1 cellular context compared by ENCODE assay signal in genomic region chr20:50379049-50379990, GRCh38.
TF ChIP-seq lines count a peak whose summit lies in the region.

No MANE protein-coding gene starts in this region.

TF ChIP-seq in K562, 482 proteins besides CTCF, POLR2A, EP300 and RAD21 (continued from another document):
- TF ChIP-seq PML (IDR thresholded peaks at IDR 0.05; ENCODE audit: low read length): no peak
- TF ChIP-seq CBX1 (IDR thresholded peaks at IDR 0.05; ENCODE audit: low read depth): no peak
- TF ChIP-seq, protein P1, sequence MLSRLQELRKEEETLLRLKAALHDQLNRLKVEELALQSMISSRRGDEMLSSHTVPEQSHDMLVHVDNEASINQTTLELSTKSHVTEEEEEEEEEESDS (CRISPR knock-in tag; IDR thresholded peaks at IDR 0.05): no peak
- TF ChIP-seq, protein P2, sequence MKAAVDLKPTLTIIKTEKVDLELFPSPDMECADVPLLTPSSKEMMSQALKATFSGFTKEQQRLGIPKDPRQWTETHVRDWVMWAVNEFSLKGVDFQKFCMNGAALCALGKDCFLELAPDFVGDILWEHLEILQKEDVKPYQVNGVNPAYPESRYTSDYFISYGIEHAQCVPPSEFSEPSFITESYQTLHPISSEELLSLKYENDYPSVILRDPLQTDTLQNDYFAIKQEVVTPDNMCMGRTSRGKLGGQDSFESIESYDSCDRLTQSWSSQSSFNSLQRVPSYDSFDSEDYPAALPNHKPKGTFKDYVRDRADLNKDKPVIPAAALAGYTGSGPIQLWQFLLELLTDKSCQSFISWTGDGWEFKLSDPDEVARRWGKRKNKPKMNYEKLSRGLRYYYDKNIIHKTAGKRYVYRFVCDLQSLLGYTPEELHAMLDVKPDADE (conservative IDR thresholded peaks at IDR 0.05; ENCODE audit: control insufficient read depth, low read depth, low read length): no peak
- TF ChIP-seq ATF3 (IDR thresholded peaks at IDR 0.05): peak; percentile 13; the same call in 1 of the 2 replicates
- TF ChIP-seq ATF3 (CRISPR knock-in tag; conservative IDR thresholded peaks at IDR 0.05): no peak
- TF ChIP-seq GTF2F1 (IDR thresholded peaks at IDR 0.05; ENCODE audit: low read depth, low read length): no peak
- peak; percentile 69 for TF ChIP-seq BHLHE40 (IDR thresholded peaks at IDR 0.05; ENCODE audit: low read length)
- peak; percentile 30; the same call in 1 of the 2 replicates for TF ChIP-seq ATF7 (IDR thresholded peaks at IDR 0.05)
- TF ChIP-seq ZNF644 (tag; IDR thresholded peaks at IDR 0.05; ENCODE audit: low read depth): no peak
- TF ChIP-seq, protein P3, sequence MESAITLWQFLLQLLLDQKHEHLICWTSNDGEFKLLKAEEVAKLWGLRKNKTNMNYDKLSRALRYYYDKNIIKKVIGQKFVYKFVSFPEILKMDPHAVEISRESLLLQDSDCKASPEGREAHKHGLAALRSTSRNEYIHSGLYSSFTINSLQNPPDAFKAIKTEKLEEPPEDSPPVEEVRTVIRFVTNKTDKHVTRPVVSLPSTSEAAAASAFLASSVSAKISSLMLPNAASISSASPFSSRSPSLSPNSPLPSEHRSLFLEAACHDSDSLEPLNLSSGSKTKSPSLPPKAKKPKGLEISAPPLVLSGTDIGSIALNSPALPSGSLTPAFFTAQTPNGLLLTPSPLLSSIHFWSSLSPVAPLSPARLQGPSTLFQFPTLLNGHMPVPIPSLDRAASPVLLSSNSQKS (CRISPR knock-in tag; IDR thresholded peaks at IDR 0.05): no peak
- TF ChIP-seq RBFOX2 (IDR thresholded peaks at IDR 0.05; ENCODE audit: low read depth, low read length): 0 out of 2 replicates have a peak, but pooled peaks have one; percentile 28
- peak; percentile 90 for TF ChIP-seq CEBPB (tag; IDR thresholded peaks at IDR 0.05)
- TF ChIP-seq ZFX (CRISPR knock-in tag; IDR thresholded peaks at IDR 0.05): peak; percentile 58
- TF ChIP-seq TBL1XR1 (IDR thresholded peaks at IDR 0.05; ENCODE audit: low read length in 2 of 2): 0 out of 4 replicates have a peak, but pooled peaks of 1 of the 2 experiments have one; percentile 35
- TF ChIP-seq, protein P4, sequence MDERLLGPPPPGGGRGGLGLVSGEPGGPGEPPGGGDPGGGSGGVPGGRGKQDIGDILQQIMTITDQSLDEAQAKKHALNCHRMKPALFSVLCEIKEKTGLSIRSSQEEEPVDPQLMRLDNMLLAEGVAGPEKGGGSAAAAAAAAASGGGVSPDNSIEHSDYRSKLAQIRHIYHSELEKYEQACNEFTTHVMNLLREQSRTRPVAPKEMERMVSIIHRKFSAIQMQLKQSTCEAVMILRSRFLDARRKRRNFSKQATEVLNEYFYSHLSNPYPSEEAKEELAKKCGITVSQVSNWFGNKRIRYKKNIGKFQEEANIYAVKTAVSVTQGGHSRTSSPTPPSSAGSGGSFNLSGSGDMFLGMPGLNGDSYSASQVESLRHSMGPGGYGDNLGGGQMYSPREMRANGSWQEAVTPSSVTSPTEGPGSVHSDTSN (CRISPR knock-in tag; IDR thresholded peaks at IDR 0.05; ENCODE audit: low read depth): no peak
- TF ChIP-seq, protein P4 (tag; conservative IDR thresholded peaks at IDR 0.05; ENCODE audit: low read depth): peak; percentile 61
- 0 out of 4 replicates have a peak, but pooled peaks of 1 of the 2 experiments have one; percentile 27 for TF ChIP-seq ETV6 (IDR thresholded peaks at IDR 0.05; ENCODE audit: borderline replicate concordance in 1 of 2, low read depth in 2 of 2, low read length in 1 of 2)
- no peak for TF ChIP-seq ETV6 (CRISPR knock-in tag; IDR thresholded peaks at IDR 0.05; ENCODE audit: borderline replicate concordance)
- TF ChIP-seq ZKSCAN1 (IDR thresholded peaks at IDR 0.05; ENCODE audit: low read depth, low read length): peak; percentile 67
- TF ChIP-seq, protein P5, sequence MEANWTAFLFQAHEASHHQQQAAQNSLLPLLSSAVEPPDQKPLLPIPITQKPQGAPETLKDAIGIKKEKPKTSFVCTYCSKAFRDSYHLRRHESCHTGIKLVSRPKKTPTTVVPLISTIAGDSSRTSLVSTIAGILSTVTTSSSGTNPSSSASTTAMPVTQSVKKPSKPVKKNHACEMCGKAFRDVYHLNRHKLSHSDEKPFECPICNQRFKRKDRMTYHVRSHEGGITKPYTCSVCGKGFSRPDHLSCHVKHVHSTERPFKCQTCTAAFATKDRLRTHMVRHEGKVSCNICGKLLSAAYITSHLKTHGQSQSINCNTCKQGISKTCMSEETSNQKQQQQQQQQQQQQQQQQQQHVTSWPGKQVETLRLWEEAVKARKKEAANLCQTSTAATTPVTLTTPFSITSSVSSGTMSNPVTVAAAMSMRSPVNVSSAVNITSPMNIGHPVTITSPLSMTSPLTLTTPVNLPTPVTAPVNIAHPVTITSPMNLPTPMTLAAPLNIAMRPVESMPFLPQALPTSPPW (CRISPR knock-in tag; IDR thresholded peaks at IDR 0.05): 0 out of 2 replicates have a peak, but pooled peaks have one; percentile 16
- TF ChIP-seq CEBPG (CRISPR knock-in tag; IDR thresholded peaks at IDR 0.05): peak; percentile 84
- TF ChIP-seq CEBPG (tag; conservative IDR thresholded peaks at IDR 0.05 in 1 of 2, IDR thresholded peaks at IDR 0.05 in 1 of 2): peak; percentile 69 to 89; a peak in 3 of 4 replicates
- TF ChIP-seq, protein P6, sequence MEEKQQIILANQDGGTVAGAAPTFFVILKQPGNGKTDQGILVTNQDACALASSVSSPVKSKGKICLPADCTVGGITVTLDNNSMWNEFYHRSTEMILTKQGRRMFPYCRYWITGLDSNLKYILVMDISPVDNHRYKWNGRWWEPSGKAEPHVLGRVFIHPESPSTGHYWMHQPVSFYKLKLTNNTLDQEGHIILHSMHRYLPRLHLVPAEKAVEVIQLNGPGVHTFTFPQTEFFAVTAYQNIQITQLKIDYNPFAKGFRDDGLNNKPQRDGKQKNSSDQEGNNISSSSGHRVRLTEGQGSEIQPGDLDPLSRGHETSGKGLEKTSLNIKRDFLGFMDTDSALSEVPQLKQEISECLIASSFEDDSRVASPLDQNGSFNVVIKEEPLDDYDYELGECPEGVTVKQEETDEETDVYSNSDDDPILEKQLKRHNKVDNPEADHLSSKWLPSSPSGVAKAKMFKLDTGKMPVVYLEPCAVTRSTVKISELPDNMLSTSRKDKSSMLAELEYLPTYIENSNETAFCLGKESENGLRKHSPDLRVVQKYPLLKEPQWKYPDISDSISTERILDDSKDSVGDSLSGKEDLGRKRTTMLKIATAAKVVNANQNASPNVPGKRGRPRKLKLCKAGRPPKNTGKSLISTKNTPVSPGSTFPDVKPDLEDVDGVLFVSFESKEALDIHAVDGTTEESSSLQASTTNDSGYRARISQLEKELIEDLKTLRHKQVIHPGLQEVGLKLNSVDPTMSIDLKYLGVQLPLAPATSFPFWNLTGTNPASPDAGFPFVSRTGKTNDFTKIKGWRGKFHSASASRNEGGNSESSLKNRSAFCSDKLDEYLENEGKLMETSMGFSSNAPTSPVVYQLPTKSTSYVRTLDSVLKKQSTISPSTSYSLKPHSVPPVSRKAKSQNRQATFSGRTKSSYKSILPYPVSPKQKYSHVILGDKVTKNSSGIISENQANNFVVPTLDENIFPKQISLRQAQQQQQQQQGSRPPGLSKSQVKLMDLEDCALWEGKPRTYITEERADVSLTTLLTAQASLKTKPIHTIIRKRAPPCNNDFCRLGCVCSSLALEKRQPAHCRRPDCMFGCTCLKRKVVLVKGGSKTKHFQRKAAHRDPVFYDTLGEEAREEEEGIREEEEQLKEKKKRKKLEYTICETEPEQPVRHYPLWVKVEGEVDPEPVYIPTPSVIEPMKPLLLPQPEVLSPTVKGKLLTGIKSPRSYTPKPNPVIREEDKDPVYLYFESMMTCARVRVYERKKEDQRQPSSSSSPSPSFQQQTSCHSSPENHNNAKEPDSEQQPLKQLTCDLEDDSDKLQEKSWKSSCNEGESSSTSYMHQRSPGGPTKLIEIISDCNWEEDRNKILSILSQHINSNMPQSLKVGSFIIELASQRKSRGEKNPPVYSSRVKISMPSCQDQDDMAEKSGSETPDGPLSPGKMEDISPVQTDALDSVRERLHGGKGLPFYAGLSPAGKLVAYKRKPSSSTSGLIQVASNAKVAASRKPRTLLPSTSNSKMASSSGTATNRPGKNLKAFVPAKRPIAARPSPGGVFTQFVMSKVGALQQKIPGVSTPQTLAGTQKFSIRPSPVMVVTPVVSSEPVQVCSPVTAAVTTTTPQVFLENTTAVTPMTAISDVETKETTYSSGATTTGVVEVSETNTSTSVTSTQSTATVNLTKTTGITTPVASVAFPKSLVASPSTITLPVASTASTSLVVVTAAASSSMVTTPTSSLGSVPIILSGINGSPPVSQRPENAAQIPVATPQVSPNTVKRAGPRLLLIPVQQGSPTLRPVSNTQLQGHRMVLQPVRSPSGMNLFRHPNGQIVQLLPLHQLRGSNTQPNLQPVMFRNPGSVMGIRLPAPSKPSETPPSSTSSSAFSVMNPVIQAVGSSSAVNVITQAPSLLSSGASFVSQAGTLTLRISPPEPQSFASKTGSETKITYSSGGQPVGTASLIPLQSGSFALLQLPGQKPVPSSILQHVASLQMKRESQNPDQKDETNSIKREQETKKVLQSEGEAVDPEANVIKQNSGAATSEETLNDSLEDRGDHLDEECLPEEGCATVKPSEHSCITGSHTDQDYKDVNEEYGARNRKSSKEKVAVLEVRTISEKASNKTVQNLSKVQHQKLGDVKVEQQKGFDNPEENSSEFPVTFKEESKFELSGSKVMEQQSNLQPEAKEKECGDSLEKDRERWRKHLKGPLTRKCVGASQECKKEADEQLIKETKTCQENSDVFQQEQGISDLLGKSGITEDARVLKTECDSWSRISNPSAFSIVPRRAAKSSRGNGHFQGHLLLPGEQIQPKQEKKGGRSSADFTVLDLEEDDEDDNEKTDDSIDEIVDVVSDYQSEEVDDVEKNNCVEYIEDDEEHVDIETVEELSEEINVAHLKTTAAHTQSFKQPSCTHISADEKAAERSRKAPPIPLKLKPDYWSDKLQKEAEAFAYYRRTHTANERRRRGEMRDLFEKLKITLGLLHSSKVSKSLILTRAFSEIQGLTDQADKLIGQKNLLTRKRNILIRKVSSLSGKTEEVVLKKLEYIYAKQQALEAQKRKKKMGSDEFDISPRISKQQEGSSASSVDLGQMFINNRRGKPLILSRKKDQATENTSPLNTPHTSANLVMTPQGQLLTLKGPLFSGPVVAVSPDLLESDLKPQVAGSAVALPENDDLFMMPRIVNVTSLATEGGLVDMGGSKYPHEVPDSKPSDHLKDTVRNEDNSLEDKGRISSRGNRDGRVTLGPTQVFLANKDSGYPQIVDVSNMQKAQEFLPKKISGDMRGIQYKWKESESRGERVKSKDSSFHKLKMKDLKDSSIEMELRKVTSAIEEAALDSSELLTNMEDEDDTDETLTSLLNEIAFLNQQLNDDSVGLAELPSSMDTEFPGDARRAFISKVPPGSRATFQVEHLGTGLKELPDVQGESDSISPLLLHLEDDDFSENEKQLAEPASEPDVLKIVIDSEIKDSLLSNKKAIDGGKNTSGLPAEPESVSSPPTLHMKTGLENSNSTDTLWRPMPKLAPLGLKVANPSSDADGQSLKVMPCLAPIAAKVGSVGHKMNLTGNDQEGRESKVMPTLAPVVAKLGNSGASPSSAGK (IDR thresholded peaks at IDR 0.05): peak; percentile 68
- no peak for TF ChIP-seq PHF21A (IDR thresholded peaks at IDR 0.05; ENCODE audit: borderline replicate concordance, low read depth)
